Comparison of ENCODE assay signal across 1 cellular context in genomic region chr2:191643425-191643824, GRCh38.
A peak's percentile ranks its signal among the peaks of the same experiment; 100 is the strongest.
TF ChIP-seq lines count a peak whose summit lies in the region.

No MANE protein-coding gene starts in this region.

TF ChIP-seq in HEK293, 187 proteins besides CTCF, POLR2A, EP300 and RAD21 (continued from another document):
- TF ChIP-seq ZNF629 (tag by site-specific recombination; IDR thresholded peaks at IDR 0.05) = peak; percentile 53
- peak; percentile 16; the same call in 1 of the 2 replicates for TF ChIP-seq ZBTB44 (tag by site-specific recombination; IDR thresholded peaks at IDR 0.05)
- 0 out of 2 replicates have a peak, but pooled peaks have one; percentile 35 for TF ChIP-seq KLF10 (tag by site-specific recombination; IDR thresholded peaks at IDR 0.05)
- TF ChIP-seq WT1 (tag by site-specific recombination; IDR thresholded peaks at IDR 0.05) = peak; percentile 80
- TF ChIP-seq FEZF1 (tag by site-specific recombination; IDR thresholded peaks at IDR 0.05) = peak; percentile 81
- 0 out of 2 replicates have a peak, but pooled peaks have one; percentile 30 for TF ChIP-seq ZBTB6 (tag by site-specific recombination; IDR thresholded peaks at IDR 0.05)
- 0 out of 2 replicates have a peak, but pooled peaks have one; percentile 39 for TF ChIP-seq IKZF3 (tag by site-specific recombination; IDR thresholded peaks at IDR 0.05)
- TF ChIP-seq ZSCAN30 (tag by site-specific recombination; IDR thresholded peaks at IDR 0.05) = peak; percentile 13; the same call in 1 of the 2 replicates
- TF ChIP-seq PRDM4 (tag by site-specific recombination; IDR thresholded peaks at IDR 0.05) = peak; percentile 65
- TF ChIP-seq BCL11B (tag by site-specific recombination; IDR thresholded peaks at IDR 0.05; ENCODE audit: low read depth) = no peak
- peak; percentile 53; the same call in 1 of the 2 replicates for TF ChIP-seq ZXDB (tag by site-specific recombination; IDR thresholded peaks at IDR 0.05)
- TF ChIP-seq BCL11A (tag by site-specific recombination; IDR thresholded peaks at IDR 0.05; ENCODE audit: low read depth) = peak; percentile 45; the same call in 1 of the 2 replicates
- TF ChIP-seq ZNF449 (tag by site-specific recombination; IDR thresholded peaks at IDR 0.05) = peak; percentile 80
- peak; percentile 39; the same call in 1 of the 2 replicates for TF ChIP-seq PRDM6 (tag by site-specific recombination; IDR thresholded peaks at IDR 0.05)
- TF ChIP-seq ZFP37 (tag by site-specific recombination; IDR thresholded peaks at IDR 0.05) = no peak
- TF ChIP-seq INSM2 (tag by site-specific recombination; IDR thresholded peaks at IDR 0.05) = peak; percentile 39; the same call in 1 of the 2 replicates
- peak; percentile 68 for TF ChIP-seq ZNF843 (tag by site-specific recombination; IDR thresholded peaks at IDR 0.05)
- no peak for TF ChIP-seq ZNF16 (tag by site-specific recombination; IDR thresholded peaks at IDR 0.05; ENCODE audit: low read depth)
